In the genomic region with DNA sequence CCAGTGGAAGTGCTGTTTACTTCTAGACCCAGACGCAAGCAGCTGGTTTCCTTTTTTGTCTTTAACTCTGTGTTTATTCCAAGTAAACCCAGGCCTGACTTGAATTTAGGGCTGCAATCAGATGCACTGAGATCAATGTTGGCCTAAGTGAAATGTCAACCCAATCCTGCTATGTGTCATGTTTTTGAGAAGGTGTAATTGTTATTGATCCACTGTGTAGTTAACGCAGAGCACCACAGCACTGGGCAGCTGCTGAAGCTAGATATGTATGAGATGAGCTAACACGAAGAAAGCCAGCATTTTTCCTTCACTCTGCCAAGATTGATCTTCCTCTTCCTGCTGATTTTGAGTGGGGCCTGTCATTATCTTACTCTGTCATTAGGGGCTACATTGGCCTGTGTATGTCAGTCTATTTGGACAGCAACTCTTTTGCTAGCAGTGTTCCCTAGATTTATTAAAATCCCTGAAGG, we compare ENCODE assay signal across 1 cellular context.
TF ChIP-seq lines count a peak whose summit lies in the region.

No MANE protein-coding gene starts in this region.

TF ChIP-seq in K562, 482 proteins besides CTCF, POLR2A, EP300 and RAD21 (continued from another document and continues in another):
- TF ChIP-seq TSHZ1 (CRISPR knock-in tag; IDR thresholded peaks at IDR 0.05) (no peak), HMBOX1 (IDR thresholded peaks at IDR 0.05) (peak; percentile 53; the same call in 1 of the 2 replicates), MEIS2 (IDR thresholded peaks at IDR 0.05; ENCODE audit: partially characterized antibody) (peak; percentile 80), ID3 (CRISPR knock-in tag; IDR thresholded peaks at IDR 0.05) (no peak), ID3 (tag; IDR thresholded peaks at IDR 0.05) (peak; percentile 81), PTTG1 (tag; IDR thresholded peaks at IDR 0.05; ENCODE audit: low read depth) (no peak), MAZ (CRISPR knock-in tag; conservative IDR thresholded peaks at IDR 0.05 in 1 of 2, IDR thresholded peaks at IDR 0.05 in 1 of 2) (peak; percentile 11 to 27; a peak in 2 of 4 replicates), GABPA (tag; conservative IDR thresholded peaks at IDR 0.05; ENCODE audit: low read depth) (0 out of 2 replicates have a peak, but pooled peaks have one; percentile 26), CC2D1A (IDR thresholded peaks at IDR 0.05) (no peak), TAF15 (IDR thresholded peaks at IDR 0.05; ENCODE audit: low read depth, low read length) (no peak), ZSCAN29 (IDR thresholded peaks at IDR 0.05) (no peak), ZNF561 (CRISPR knock-in tag; conservative IDR thresholded peaks at IDR 0.05) (no peak), ZNF175 (CRISPR knock-in tag; IDR thresholded peaks at IDR 0.05; ENCODE audit: low read depth) (0 out of 2 replicates have a peak, but pooled peaks have one; percentile 80), ZBTB5 (IDR thresholded peaks at IDR 0.05) (no peak), POLR2H (tag; IDR thresholded peaks at IDR 0.05; ENCODE audit: low read depth) (no peak), CHD2 (IDR thresholded peaks at IDR 0.05; ENCODE audit: low read depth, low read length) (no peak), KLF10 (CRISPR knock-in tag; IDR thresholded peaks at IDR 0.05) (no peak), KDM1A (IDR thresholded peaks at IDR 0.05) (peak; percentile 16 to 50; a peak in 1 of 4 replicates), SMARCC2 (IDR thresholded peaks at IDR 0.05; ENCODE audit: low read depth) (0 out of 2 replicates have a peak, but pooled peaks have one; percentile 36), TEAD1 (CRISPR knock-in tag; IDR thresholded peaks at IDR 0.05) (peak in 1 of 2 experiments; percentile 75; a peak in 1 of 4 replicates), ATF7 (IDR thresholded peaks at IDR 0.05) (0 out of 2 replicates have a peak, but pooled peaks have one; percentile 39), MTF1 (CRISPR knock-in tag; IDR thresholded peaks at IDR 0.05; ENCODE audit: borderline replicate concordance) (no peak), CXXC5 (CRISPR knock-in tag; IDR thresholded peaks at IDR 0.05) (peak; percentile 20; the same call in 1 of the 2 replicates), HSF4 (CRISPR knock-in tag; IDR thresholded peaks at IDR 0.05; ENCODE audit: borderline replicate concordance) (no peak), ARID1B (IDR thresholded peaks at IDR 0.05) (peak; percentile 88), NFYB (IDR thresholded peaks at IDR 0.05; ENCODE audit: extremely low read depth, insufficient read length) (no peak), FOXA3 (CRISPR knock-in tag; conservative IDR thresholded peaks at IDR 0.05 in 1 of 2, IDR thresholded peaks at IDR 0.05 in 1 of 2) (peak in 1 of 2 experiments; percentile 69; a peak in 1 of 4 replicates), GTF2F1 (IDR thresholded peaks at IDR 0.05; ENCODE audit: low read depth, low read length) (no peak), DPF2 (IDR thresholded peaks at IDR 0.05) (peak; percentile 73), GABPB1 (CRISPR knock-in tag; IDR thresholded peaks at IDR 0.05) (no peak), ZNF583 (CRISPR knock-in tag; IDR thresholded peaks at IDR 0.05) (no peak), TCF3 (CRISPR knock-in tag; IDR thresholded peaks at IDR 0.05) (peak; percentile 87), ZNF589 (CRISPR knock-in tag; IDR thresholded peaks at IDR 0.05; ENCODE audit: low read depth) (peak; percentile 59; the same call in 1 of the 2 replicates), CGGBP1 (CRISPR knock-in tag; IDR thresholded peaks at IDR 0.05) (no peak), E2F1 (CRISPR knock-in tag; IDR thresholded peaks at IDR 0.05) (no peak), MXD1 (CRISPR knock-in tag; IDR thresholded peaks at IDR 0.05; ENCODE audit: borderline replicate concordance, poor library complexity, severe bottlenecking) (no peak), TEAD2 (tag; IDR thresholded peaks at IDR 0.05) (no peak), SMARCA4 (IDR thresholded peaks at IDR 0.05) (peak; percentile 77; the same call in 1 of the 2 replicates), PML (IDR thresholded peaks at IDR 0.05; ENCODE audit: low read length) (no peak), ZNF282 (CRISPR knock-in tag; IDR thresholded peaks at IDR 0.05) (no peak), ZNF717 (CRISPR knock-in tag; IDR thresholded peaks at IDR 0.05) (no peak), JUND (IDR thresholded peaks at IDR 0.05; ENCODE audit: borderline replicate concordance, low read depth, low read length) (peak; percentile 33; the same call in 1 of the 2 replicates), JUND (tag; IDR thresholded peaks at IDR 0.05; ENCODE audit: borderline replicate concordance, low read depth, low read length) (no peak), CHCHD3 (CRISPR knock-in tag; IDR thresholded peaks at IDR 0.05) (no peak), POLR2AphosphoS2 (IDR thresholded peaks at IDR 0.05; ENCODE audit: low read length) (no peak), SAP30 (IDR thresholded peaks at IDR 0.05; ENCODE audit: borderline replicate concordance, insufficient read depth, low read depth, low read length, poor library complexity, severe bottlenecking) (no peak), RNF2 (IDR thresholded peaks at IDR 0.05) (peak; percentile 56; the same call in 1 of the 2 replicates), BMI1 (IDR thresholded peaks at IDR 0.05; ENCODE audit: low read length) (no peak), ETV6 (IDR thresholded peaks at IDR 0.05; ENCODE audit: borderline replicate concordance in 1 of 2, low read depth in 2 of 2, low read length in 1 of 2) (no peak), ETV6 (CRISPR knock-in tag; IDR thresholded peaks at IDR 0.05; ENCODE audit: borderline replicate concordance) (no peak), ZNF830 (CRISPR knock-in tag; IDR thresholded peaks at IDR 0.05) (no peak), BRD9 (IDR thresholded peaks at IDR 0.05; ENCODE audit: low read depth, partially characterized antibody) (no peak), MTA1 (IDR thresholded peaks at IDR 0.05; ENCODE audit: borderline replicate concordance) (peak; percentile 66; the same call in 1 of the 2 replicates)
- TF ChIP-seq, protein P1, sequence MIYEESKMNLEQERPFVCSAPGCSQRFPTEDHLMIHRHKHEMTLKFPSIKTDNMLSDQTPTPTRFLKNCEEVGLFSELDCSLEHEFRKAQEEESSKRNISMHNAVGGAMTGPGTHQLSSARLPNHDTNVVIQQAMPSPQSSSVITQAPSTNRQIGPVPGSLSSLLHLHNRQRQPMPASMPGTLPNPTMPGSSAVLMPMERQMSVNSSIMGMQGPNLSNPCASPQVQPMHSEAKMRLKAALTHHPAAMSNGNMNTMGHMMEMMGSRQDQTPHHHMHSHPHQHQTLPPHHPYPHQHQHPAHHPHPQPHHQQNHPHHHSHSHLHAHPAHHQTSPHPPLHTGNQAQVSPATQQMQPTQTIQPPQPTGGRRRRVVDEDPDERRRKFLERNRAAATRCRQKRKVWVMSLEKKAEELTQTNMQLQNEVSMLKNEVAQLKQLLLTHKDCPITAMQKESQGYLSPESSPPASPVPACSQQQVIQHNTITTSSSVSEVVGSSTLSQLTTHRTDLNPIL (CRISPR knock-in tag; IDR thresholded peaks at IDR 0.05): no peak
- TF ChIP-seq, protein P2, sequence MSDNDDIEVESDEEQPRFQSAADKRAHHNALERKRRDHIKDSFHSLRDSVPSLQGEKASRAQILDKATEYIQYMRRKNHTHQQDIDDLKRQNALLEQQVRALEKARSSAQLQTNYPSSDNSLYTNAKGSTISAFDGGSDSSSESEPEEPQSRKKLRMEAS (CRISPR knock-in tag; IDR thresholded peaks at IDR 0.05): no peak
- TF ChIP-seq, protein P3, sequence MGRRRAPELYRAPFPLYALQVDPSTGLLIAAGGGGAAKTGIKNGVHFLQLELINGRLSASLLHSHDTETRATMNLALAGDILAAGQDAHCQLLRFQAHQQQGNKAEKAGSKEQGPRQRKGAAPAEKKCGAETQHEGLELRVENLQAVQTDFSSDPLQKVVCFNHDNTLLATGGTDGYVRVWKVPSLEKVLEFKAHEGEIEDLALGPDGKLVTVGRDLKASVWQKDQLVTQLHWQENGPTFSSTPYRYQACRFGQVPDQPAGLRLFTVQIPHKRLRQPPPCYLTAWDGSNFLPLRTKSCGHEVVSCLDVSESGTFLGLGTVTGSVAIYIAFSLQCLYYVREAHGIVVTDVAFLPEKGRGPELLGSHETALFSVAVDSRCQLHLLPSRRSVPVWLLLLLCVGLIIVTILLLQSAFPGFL (CRISPR knock-in tag; IDR thresholded peaks at IDR 0.05): no peak
- TF ChIP-seq, protein P4, sequence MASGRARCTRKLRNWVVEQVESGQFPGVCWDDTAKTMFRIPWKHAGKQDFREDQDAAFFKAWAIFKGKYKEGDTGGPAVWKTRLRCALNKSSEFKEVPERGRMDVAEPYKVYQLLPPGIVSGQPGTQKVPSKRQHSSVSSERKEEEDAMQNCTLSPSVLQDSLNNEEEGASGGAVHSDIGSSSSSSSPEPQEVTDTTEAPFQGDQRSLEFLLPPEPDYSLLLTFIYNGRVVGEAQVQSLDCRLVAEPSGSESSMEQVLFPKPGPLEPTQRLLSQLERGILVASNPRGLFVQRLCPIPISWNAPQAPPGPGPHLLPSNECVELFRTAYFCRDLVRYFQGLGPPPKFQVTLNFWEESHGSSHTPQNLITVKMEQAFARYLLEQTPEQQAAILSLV (tag; IDR thresholded peaks at IDR 0.05): no peak
